1 cellular context compared by ENCODE assay signal in genomic region chr16:16367285-16367628, GRCh38. TPM values are rescaled to one million over a fixed set of nuclear protein-coding genes. Genes with fewer than 3 reads are reported as not detected.
"Had no signal": no experiment of that assay in that cellular context is flagged by ENCODE, and none has a peak within 500 bp of the region (broad histone marks: within the 10 kb centered on the region; RNA-seq: fewer than 3 reads in every experiment).

No MANE protein-coding gene starts in this region.

RNA-seq across cellular contexts. Expression of gene NPIPA7, which starts 11.7 kb away (rescaled TPM):
- total RNA-seq: osteoblast had no signal
